ENCODE assay signal across 7 cellular contexts in the genomic region with DNA sequence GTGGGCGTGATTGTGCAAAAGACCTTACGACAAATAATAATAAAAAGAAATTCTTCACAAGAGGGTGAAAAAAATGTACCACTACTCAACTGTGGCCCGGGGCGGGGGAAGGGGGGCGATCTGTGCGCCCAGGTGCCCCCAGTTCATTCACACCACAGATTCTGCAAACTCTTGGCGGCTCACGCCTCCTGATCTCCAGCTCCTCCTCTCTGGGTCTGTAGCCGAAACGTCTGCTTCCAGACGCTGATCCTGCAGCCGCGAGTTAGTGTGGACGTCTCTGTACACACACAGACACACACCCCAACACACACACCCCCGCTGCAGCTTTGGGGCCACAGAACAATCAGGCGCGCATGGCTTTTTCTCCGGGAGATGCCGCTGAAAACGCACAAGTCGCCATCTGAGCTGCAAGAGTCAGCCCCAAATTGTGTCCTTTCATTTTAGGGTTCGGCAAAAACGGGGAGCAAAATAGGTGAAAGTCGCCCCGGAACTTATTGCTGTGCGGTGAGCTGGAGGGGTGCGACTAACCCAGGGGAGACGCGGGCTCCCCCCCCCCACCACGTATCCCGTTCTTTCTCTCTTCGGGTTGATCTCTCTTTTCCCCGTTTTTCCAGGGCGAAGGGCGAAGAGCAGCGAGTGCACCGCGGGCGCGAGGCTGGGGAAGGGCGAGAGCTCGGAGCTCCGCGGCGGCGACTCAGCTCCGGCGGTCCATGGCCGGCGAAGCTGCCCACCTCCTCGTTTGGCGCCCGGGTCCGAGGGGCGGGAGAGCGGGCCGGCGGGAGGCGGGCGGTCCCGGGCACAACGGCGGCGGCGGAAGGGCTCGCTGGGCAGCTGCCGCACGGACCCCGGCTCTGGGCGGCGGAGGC. TPM values are rescaled to one million over a fixed set of nuclear protein-coding genes. Genes with fewer than 3 reads are reported as not detected.
DNase-seq lines count a peak whose midpoint lies in the region; ATAC-seq, FAIRE-seq and TF ChIP-seq lines count a peak whose summit lies in the region.

No MANE protein-coding gene starts in this region.

- POLR2A ChIA-PET in HepG2 (lab: Yijun Ruan, JAX) = no interaction called here

- H3K79me2 ChIP-seq in mammary epithelial cell (ENCODE audit: insufficient read depth, low read length) (peaks cover 24% of the 10 kb centered on the region), HepG2 (ENCODE audit: insufficient read depth, low read length) (no peaks in the 10 kb centered on the region)

- no peak for TF ChIP-seq RAD21 in HepG2 (CRISPR knock-in tag; IDR thresholded peaks at IDR 0.05)

- 2% methylated on average over 40 of the region's 71 CpGs for WGBS in mammary epithelial cell (ENCODE audit: low coverage, missing lambda C conversion rate)
- WGBS in HepG2 (ENCODE audit: low lambda C conversion rate) = 7% methylated on average over 33 of the region's 71 CpGs

- no peaks in the 10 kb centered on the region for H4K20me1 ChIP-seq in mammary epithelial cell (ENCODE audit: insufficient read depth, low read length)
- H4K20me1 ChIP-seq in HepG2 (ENCODE audit: insufficient read depth, low read length) = no peaks in the 10 kb centered on the region

- H2AFZ ChIP-seq in mammary epithelial cell (ENCODE audit: low read depth, low read length) (peak overlapping the region; percentile 95), HepG2 (ENCODE audit: low read length) (no peak overlapping the region)

- H3K4me2 ChIP-seq in mammary epithelial cell (ENCODE audit: insufficient read depth, low read depth, low read length) (peak overlapping the region; percentile 98), HepG2 (ENCODE audit: low read depth, low read length) (peak overlapping the region; percentile 27; the same call in 1 of the 2 replicates)

- peak overlapping the region; percentile 60 for H3K4me3 ChIP-seq in GM12865 (ENCODE audit: low read depth, low read length)
- peak overlapping the region; percentile 68 to 86 (median 80) for H3K4me3 ChIP-seq in mammary epithelial cell (replicated peaks in 1 of 3; ENCODE audit: insufficient read depth in 1 of 3, low read depth in 2 of 3, low read length in 3 of 3)
- H3K4me3 ChIP-seq in HepG2 (replicated peaks in 1 of 3; ENCODE audit: insufficient read depth in 1 of 3, low read depth in 2 of 3, low read length in 3 of 3) = no peak overlapping the region
- peak overlapping the region; percentile 75 for H3K4me3 ChIP-seq in thoracic aorta

- H3K27me3 ChIP-seq in mammary epithelial cell (ENCODE audit: insufficient read depth, low read length) (no peaks in the 10 kb centered on the region), HepG2 (ENCODE audit: control insufficient read depth in 1 of 2, insufficient read depth in 2 of 2, low read length in 2 of 2) (peaks cover 4 to 36% of the 10 kb centered on the region in 2 experiments; a peak in 4 of 5 replicates), thoracic aorta (replicated peaks; ENCODE audit: insufficient read depth) (peaks cover 15% of the 10 kb centered on the region)

- TSS peak; percentile 37 for BruUV-seq in mammary epithelial cell (replicated peaks; lab: Mats Ljungman, UMichigan)
- no TSS peak for BruUV-seq in HepG2 (replicated peaks; lab: Mats Ljungman, UMichigan)

- no peak for TF ChIP-seq POLR2A in HepG2 (IDR thresholded peaks at IDR 0.05; ENCODE audit: insufficient read depth in 1 of 2, low read depth in 2 of 2, low read length in 2 of 2)

- TF ChIP-seq EP300 in HepG2 (IDR thresholded peaks at IDR 0.05; ENCODE audit: low read depth in 2 of 2, low read length in 2 of 2) (no peak), HepG2 (CRISPR knock-in tag; IDR thresholded peaks at IDR 0.05; ENCODE audit: borderline replicate concordance) (no peak)

- dilution Hi-C loops in mammary epithelial cell (cut with HindIII; ENCODE audit: low sequenced_read_pairs) = loop anchor here (25.0 kb wide), 1 partner anchor 250 kb away; no protein-coding TSS in a partner anchor

- TF ChIP-seq CTCF in GM12865 (IDR thresholded peaks at IDR 0.05; ENCODE audit: insufficient read depth, low read depth, low read length, missing control alignments) (peak; percentile 0), mammary epithelial cell (conservative IDR thresholded peaks at IDR 0.05 in 1 of 2, IDR thresholded peaks at IDR 0.05 in 1 of 2; ENCODE audit: extremely low read depth in 1 of 2, insufficient read depth in 1 of 2, low read depth in 1 of 2, low read length in 2 of 2) (no peak), HepG2 (CRISPR knock-in tag; IDR thresholded peaks at IDR 0.05) (no peak), thoracic aorta (IDR thresholded peaks at IDR 0.05) (no peak)

- ATAC-seq in HepG2 (no peak), thoracic aorta (ENCODE audit: insufficient number of reproducible peaks, low FRiP score, low read depth) (no peak), HG03196 (IDR thresholded peaks at IDR 0.05; ENCODE audit: unreplicated experiment) (no peak)

- H3K9ac ChIP-seq in mammary epithelial cell (ENCODE audit: insufficient read depth, low read length) = peak overlapping the region; percentile 42
- H3K9ac ChIP-seq in HepG2 (ENCODE audit: insufficient read depth, low read depth, low read length) = no peak overlapping the region

- peak; percentile 63 for DNase-seq in GM12865 (ENCODE audit: low read depth)
- peak; percentile 49 for DNase-seq in NCI-H2227 treated with DMSO at 0.1 percent for 48 hours (lab: John Stamatoyannopoulos, UW)
- DNase-seq in mammary epithelial cell = peak; percentile 70
- DNase-seq in HepG2 (ENCODE audit: low spot score) = no peak
- no peak for DNase-seq in thoracic aorta (ENCODE audit: low spot score)
- DNase-seq in stimulated activated CD4-positive, alpha-beta T cell treated with anti-CD3 and anti-CD28 coated beads, Interleukin-4, amount 100 ng/mL, for 4 hours = no peak

- CTCF ChIA-PET in mammary epithelial cell (lab: Charles Lee; ENCODE audit: low non-redundant PET) (no interaction called here), HepG2 (lab: Yijun Ruan, JAX; ENCODE audit: low intra/inter-chr PET ratio, low total read pairs) (no interaction called here)

- H3K36me3 ChIP-seq in mammary epithelial cell (ENCODE audit: insufficient read depth, low read length) = no peaks in the 10 kb centered on the region
- H3K36me3 ChIP-seq in HepG2 (replicated peaks in 1 of 2; ENCODE audit: control insufficient read depth in 1 of 2, insufficient read depth in 2 of 2, low read length in 2 of 2) = no peaks in the 10 kb centered on the region
- no peaks in the 10 kb centered on the region for H3K36me3 ChIP-seq in thoracic aorta

- intact Hi-C loops in mammary epithelial cell (cut with micrococcal nuclease) = loop anchor here (2.0 to 5.0 kb wide), 2 partner anchors 37 to 630 kb away; no protein-coding TSS in a partner anchor
- intact Hi-C loops in HepG2 (cut with micrococcal nuclease; ENCODE audit: unreplicated experiment) = no loop called here

- no peaks in the 10 kb centered on the region for H3K9me3 ChIP-seq in mammary epithelial cell (replicated peaks; ENCODE audit: insufficient read depth, low read length)
- no peaks in the 10 kb centered on the region for H3K9me3 ChIP-seq in HepG2 (ENCODE audit: low read length)
- H3K9me3 ChIP-seq in thoracic aorta = no peaks in the 10 kb centered on the region

- no peak for FAIRE-seq in HepG2 (lab: Jason Lieb, UNC)

- in situ Hi-C loops in mammary epithelial cell (cut with MboI; ENCODE audit: low sequenced_read_pairs in 2 of 2) = loop anchor here (5.0 to 25.0 kb wide), 7 partner anchors 125 to 600 kb away; no protein-coding TSS in a partner anchor
- in situ Hi-C loops in HepG2 (cut with HindIII; ENCODE audit: extremely low pct_ligation_motif_present, low pct_unique_long_range_greater_than_20kb) = loop anchor here (5.0 to 10.0 kb wide), 3 partner anchors 257 to 757 kb away; no protein-coding TSS in a partner anchor

- H3K4me1 ChIP-seq in mammary epithelial cell (ENCODE audit: insufficient read depth, low read length) (peaks cover 44% of the 10 kb centered on the region), HepG2 (ENCODE audit: insufficient read depth, low read length) (peaks cover 5% of the 10 kb centered on the region; the same call in 1 of the 2 replicates), thoracic aorta (ENCODE audit: control insufficient read depth in 1 of 2, low read depth in 2 of 2) (peaks cover 21 to 42% of the 10 kb centered on the region in 2 donors)

- peak overlapping the region; percentile 51 for H3K27ac ChIP-seq in mammary epithelial cell (ENCODE audit: insufficient read depth, low read depth, low read length)
- no peak overlapping the region for H3K27ac ChIP-seq in HepG2 (ENCODE audit: extremely low read length, insufficient read depth, low read length)
- H3K27ac ChIP-seq in thoracic aorta = no peak overlapping the region

TF ChIP-seq in HepG2, 621 proteins besides CTCF, POLR2A, EP300 and RAD21 (continues in another document):
- TF ChIP-seq EZH2 (conservative IDR thresholded peaks at IDR 0.05; ENCODE audit: low read depth, low read length) (peak; percentile 77; the same call in 1 of the 2 replicates), FLYWCH1 (CRISPR knock-in tag; IDR thresholded peaks at IDR 0.05) (no peak), ZNF550 (CRISPR knock-in tag; IDR thresholded peaks at IDR 0.05; ENCODE audit: borderline replicate concordance) (no peak)

RNA-seq across cellular contexts. Expression of gene WNT5A, which starts 0.5 kb away (rescaled TPM):
- total RNA-seq in mammary epithelial cell = 10 to 100 TPM in 1 of 2 donors, 1 to 10 TPM in 1; 7.2 to 19.7 TPM
- 6.8 TPM for polyA plus RNA-seq in mammary epithelial cell
- 11.0 TPM for polyA minus RNA-seq in mammary epithelial cell
- not detected in 2 replicates for total RNA-seq in HepG2 (2016; rRNA removed; fragmentation: Illumina TruSeq; extraction: Trizol)
- not detected in 2 replicates for total RNA-seq in HepG2 (2016; cell fraction: cytosol; rRNA removed; fragmentation: Illumina TruSeq; extraction: Trizol; ENCODE audit: low read depth)
- total RNA-seq in HepG2 (2016; cell fraction: insoluble cytoplasmic fraction; rRNA removed; fragmentation: Illumina TruSeq; extraction: Trizol) = not detected in 2 replicates
- not detected in 2 replicates for total RNA-seq in HepG2 (2016; cell fraction: membrane; rRNA removed; fragmentation: Illumina TruSeq; extraction: Trizol)
- total RNA-seq in HepG2 (2016; cell fraction: nucleus; rRNA removed; fragmentation: Illumina TruSeq; extraction: Trizol) = not detected in 2 replicates
- not detected in 2 replicates for polyA plus RNA-seq in HepG2 (2011; rRNA removed)
- not detected in 2 replicates for polyA plus RNA-seq in HepG2 (2011; cell fraction: cytosol; rRNA removed)
- not detected in 2 replicates for polyA plus RNA-seq in HepG2 (2011; cell fraction: nucleus; rRNA removed)
- not detected in 2 replicates for polyA plus RNA-seq in HepG2 (2012)
- not detected in 2 replicates for polyA plus RNA-seq in HepG2 (2016; cell fraction: cytosol; fragmentation: Illumina TruSeq; extraction: Trizol; ENCODE audit: low read depth)
- not detected in 2 replicates for polyA plus RNA-seq in HepG2 (2016; cell fraction: insoluble cytoplasmic fraction; fragmentation: Illumina TruSeq; extraction: Trizol; ENCODE audit: low read depth)
- polyA plus RNA-seq in HepG2 (2016; cell fraction: membrane; fragmentation: Illumina TruSeq; extraction: Trizol; ENCODE audit: low read depth) = not detected in 2 replicates
- polyA plus RNA-seq in HepG2 (2016; cell fraction: nucleus; fragmentation: Illumina TruSeq; extraction: Trizol; ENCODE audit: insufficient read depth, low read depth) = not detected in 2 replicates
- polyA minus RNA-seq in HepG2 (2011; rRNA and poly(A)+ RNA removed; ENCODE audit: low replicate concordance) = 39.6 TPM in 1 of 2 replicates, not detected in the other
- polyA minus RNA-seq in HepG2 (2011; cell fraction: cytosol; rRNA and poly(A)+ RNA removed) = not detected in 2 replicates
- not detected in 2 replicates for polyA minus RNA-seq in HepG2 (2011; cell fraction: nucleus; rRNA and poly(A)+ RNA removed)
- total RNA-seq in thoracic aorta = 1 to 10 TPM; 5.4 to 6.5 TPM

Comparison
In these comparisons a context has a peak if more than half of its experiments do, and no peak if none do; other contexts are left out.
1. DNase-seq: peak in GM12865 (single experiment), NCI-H2227 treated with DMSO at 0.1 percent for 48 hours (single experiment) and mammary epithelial cell (single experiment); none in HepG2 (single experiment), thoracic aorta (single experiment) and stimulated activated CD4-positive, alpha-beta T cell treated with anti-CD3 and anti-CD28 coated beads, Interleukin-4, amount 100 ng/mL, for 4 hours (0 of 2).
2. H3K4me3 ChIP-seq: peak in GM12865 (single experiment), mammary epithelial cell (3 of 3) and thoracic aorta (single experiment); none in HepG2 (0 of 3).